Comparison of ENCODE assay signal across 8 cellular contexts in the genomic region with DNA sequence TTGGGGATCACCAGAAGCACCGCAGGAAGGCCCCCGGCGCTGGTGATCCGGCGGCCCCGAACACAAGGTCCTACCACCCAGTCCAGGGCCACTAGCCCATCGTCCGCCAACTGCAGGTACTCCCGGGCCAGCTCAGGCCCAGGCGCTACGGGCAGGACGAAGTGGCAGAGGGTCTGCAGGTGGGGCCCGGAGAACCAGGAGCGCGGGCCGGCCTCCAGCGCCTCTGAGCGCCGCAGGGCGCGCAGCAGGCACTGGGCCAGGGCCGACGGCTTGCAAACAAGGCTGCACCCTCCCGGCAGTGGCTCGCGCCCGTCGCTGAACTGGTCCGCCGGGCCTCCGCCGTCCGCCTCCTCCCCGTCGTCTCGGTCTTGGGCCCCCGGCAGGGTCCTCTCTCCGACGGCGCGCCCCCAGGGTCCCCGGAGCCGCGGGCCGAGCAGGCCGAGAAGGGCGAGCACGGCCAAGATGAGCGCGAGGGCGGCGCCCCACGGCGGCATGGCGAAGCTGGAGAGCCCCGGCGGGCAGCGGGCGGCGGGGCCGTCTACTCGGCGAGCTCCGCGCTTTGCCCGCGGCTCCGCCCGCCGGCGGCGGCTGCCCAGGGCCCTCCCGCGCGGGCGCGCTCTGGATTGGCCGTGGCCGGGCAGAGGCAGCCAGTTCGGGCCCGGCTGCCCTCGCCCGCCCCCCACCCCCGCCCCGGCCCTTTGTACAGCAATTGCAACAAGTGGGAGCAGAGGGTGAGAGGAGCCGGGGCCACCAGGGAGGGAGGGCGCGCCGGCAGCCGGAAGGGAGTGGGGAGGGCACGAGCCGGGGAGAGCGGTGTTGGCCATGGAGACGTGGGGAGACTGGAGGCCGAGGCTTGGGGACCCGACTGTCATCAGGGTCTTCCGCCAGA. TPM values are rescaled to one million over a fixed set of nuclear protein-coding genes. Genes with fewer than 3 reads are reported as not detected.
DNase-seq lines count a peak whose midpoint lies in the region; ATAC-seq and TF ChIP-seq lines count a peak whose summit lies in the region.

ABHD15 (minus strand) TSS at position 565 of the 889 bp plus-strand sequence; CDS start at position 494, 71 bp downstream.

- intact Hi-C loops in PC-9 (cut with micrococcal nuclease; ENCODE audit: unreplicated experiment) (loop anchor here (2.0 to 5.0 kb wide), 3 partner anchors 272 to 614 kb away; partner anchors contain the start of genes NUFIP2 and PHF12), natural killer cell (cut with micrococcal nuclease) (loop anchor here (10.0 kb wide), 1 partner anchor 48 kb away; no protein-coding TSS in a partner anchor), upper lobe of right lung (cut with DNase I) (no loop called here)

- DNase-seq in NCI-H1436 (lab: John Stamatoyannopoulos, UW) (peak; percentile 47), NCI-H1436 treated with DMSO at 0.1 percent for 48 hours (lab: John Stamatoyannopoulos, UW) (no peak), PC-9 (peak; percentile 58 to 87), fibroblast of pulmonary artery (ENCODE audit: low read depth) (peak; percentile 63), natural killer cell (peak; percentile 67), upper lobe of right lung (peak; percentile 92)

- no peaks in the 10 kb centered on the region; the same call in 1 of the 2 replicates for H3K36me3 ChIP-seq in PC-9 (ENCODE audit: low read depth)
- peaks cover 5% of the 10 kb centered on the region for H3K36me3 ChIP-seq in upper lobe of right lung

- no peaks in the 10 kb centered on the region for H3K27me3 Mint-ChIP-seq in activated T-helper 17 cell treated with anti-CD3 and anti-CD28 coated beads, Interleukin-2, amount 50 U/mL, for 72 hours
- H3K27me3 Mint-ChIP-seq in natural killer cell (ENCODE audit: low read depth in 2 of 2), result no peaks in the 10 kb centered on the region

- H3K27me3 ChIP-seq in PC-9 (ENCODE audit: insufficient read depth, low read depth) (no peaks in the 10 kb centered on the region), upper lobe of right lung (no peaks in the 10 kb centered on the region)

- H3K4me1 Mint-ChIP-seq in activated T-helper 17 cell treated with anti-CD3 and anti-CD28 coated beads, Interleukin-2, amount 50 U/mL, for 72 hours, result peaks cover 18% of the 10 kb centered on the region
- peaks cover 51 to 61% of the 10 kb centered on the region in 2 donors for H3K4me1 Mint-ChIP-seq in natural killer cell

- H3K9me3 ChIP-seq in PC-9 (ENCODE audit: insufficient read depth, low read depth) (no peaks in the 10 kb centered on the region), upper lobe of right lung (no peaks in the 10 kb centered on the region)

- no TSS peak for BruUV-seq in PC-9 (replicated peaks; lab: Mats Ljungman, UMichigan)

- H4K20me1 ChIP-seq in PC-9 (ENCODE audit: insufficient read depth), result no peaks in the 10 kb centered on the region

- no peaks in the 10 kb centered on the region for H3K9me3 Mint-ChIP-seq in activated T-helper 17 cell treated with anti-CD3 and anti-CD28 coated beads, Interleukin-2, amount 50 U/mL, for 72 hours
- H3K9me3 Mint-ChIP-seq in natural killer cell, result no peaks in the 10 kb centered on the region

- CTCF ChIA-PET in PC-9 (lab: Charles Lee), result interaction anchor here (0.6 kb wide), 1 partner anchor 832 kb away, joined by 3 read pairs; no protein-coding TSS in a partner anchor

- ATAC-seq in HG03442 (IDR thresholded peaks at IDR 0.05; ENCODE audit: unreplicated experiment), result peak; percentile 30
- peak; percentile 49 for ATAC-seq in activated T-helper 17 cell treated with anti-CD3 and anti-CD28 coated beads, Interleukin-2, amount 50 U/mL, for 72 hours (replicated peaks)
- peak; percentile 39 to 61 (median 58) for ATAC-seq in natural killer cell
- ATAC-seq in upper lobe of right lung, result peak; percentile 78

- H3K4me1 ChIP-seq in PC-9 (replicated peaks; ENCODE audit: insufficient read depth), result peaks cover 28% of the 10 kb centered on the region
- peaks cover 45% of the 10 kb centered on the region for H3K4me1 ChIP-seq in upper lobe of right lung

- H3K27ac ChIP-seq in PC-9, result peak within 1 kb of the TSS; percentile 53
- peak within 1 kb of the TSS; percentile 81 for H3K27ac ChIP-seq in upper lobe of right lung

- POLR2A ChIA-PET in PC-9 (lab: Charles Lee; ENCODE audit: unreplicated experiment), result interaction anchor here (0.6 to 0.7 kb wide), 2 partner anchors 197 to 347 kb away, joined by 3 to 4 read pairs; no protein-coding TSS in a partner anchor

- H3K4me2 ChIP-seq in PC-9, result peak within 1 kb of the TSS; percentile 88

- H3K79me2 ChIP-seq in PC-9 (ENCODE audit: low read depth), result peaks cover 16% of the 10 kb centered on the region

- TF ChIP-seq CTCF in PC-9 (conservative IDR thresholded peaks at IDR 0.05), result no peak
- no peak for TF ChIP-seq CTCF in fibroblast of pulmonary artery (IDR thresholded peaks at IDR 0.05; ENCODE audit: low read length, missing control alignments)
- no peak for TF ChIP-seq CTCF in natural killer cell (IDR thresholded peaks at IDR 0.05)
- no peak for TF ChIP-seq CTCF in upper lobe of right lung (IDR thresholded peaks at IDR 0.05)

- H3K4me3 ChIP-seq in PC-9 (peak within 1 kb of the TSS; percentile 76), fibroblast of pulmonary artery (replicated peaks; ENCODE audit: low read depth, low read length) (peak within 1 kb of the TSS; percentile 70), upper lobe of right lung (peak within 1 kb of the TSS; percentile 76)

- peak within 1 kb of the TSS; percentile 93 for H2AFZ ChIP-seq in PC-9

- H3K27ac Mint-ChIP-seq in activated T-helper 17 cell treated with anti-CD3 and anti-CD28 coated beads, Interleukin-2, amount 50 U/mL, for 72 hours, result peak within 1 kb of the TSS; percentile 94
- H3K27ac Mint-ChIP-seq in natural killer cell, result peak within 1 kb of the TSS; percentile 93 to 94

- H3K9me2 ChIP-seq in PC-9 (ENCODE audit: insufficient read depth), result no peaks in the 10 kb centered on the region

- H3F3A ChIP-seq in PC-9 (ENCODE audit: insufficient read depth, low read depth), result peaks cover 39% of the 10 kb centered on the region; the same call in 1 of the 2 replicates

- H3K4me3 Mint-ChIP-seq in activated T-helper 17 cell treated with anti-CD3 and anti-CD28 coated beads, Interleukin-2, amount 50 U/mL, for 72 hours, result peak within 1 kb of the TSS; percentile 98
- peak within 1 kb of the TSS; percentile 99 for H3K4me3 Mint-ChIP-seq in natural killer cell

- peaks cover 19% of the 10 kb centered on the region for H3K36me3 Mint-ChIP-seq in activated T-helper 17 cell treated with anti-CD3 and anti-CD28 coated beads, Interleukin-2, amount 50 U/mL, for 72 hours (ENCODE audit: low read depth)
- no peaks in the 10 kb centered on the region for H3K36me3 Mint-ChIP-seq in natural killer cell

RNA-seq across cellular contexts. Expression of gene ABHD15, which starts in this region (rescaled TPM):
- 12.9 and 14.8 TPM in 2 replicates for total RNA-seq in PC-9 (2021)
- total RNA-seq in activated T-helper 17 cell treated with anti-CD3 and anti-CD28 coated beads, Interleukin-2, amount 50 U/mL, for 72 hours, result 10 to 100 TPM; 10.1 to 15.1 TPM
- 10 to 100 TPM; 31.7 to 33.8 (median 33.1) TPM for total RNA-seq in natural killer cell
- total RNA-seq in upper lobe of right lung, result 10.9 TPM
